In genomic region chr11:45607995-45608394, GRCh38 we compare ENCODE assay signal across 2 cellular contexts.
TF ChIP-seq lines count a peak whose summit lies in the region.

No MANE protein-coding gene starts in this region.

TF ChIP-seq in IMR-90, 13 proteins besides CTCF, POLR2A, EP300 and RAD21:
- no peak for TF ChIP-seq SMC3 (IDR thresholded peaks at IDR 0.05; ENCODE audit: low read depth, low read length)
- no peak for TF ChIP-seq MAZ (IDR thresholded peaks at IDR 0.05; ENCODE audit: borderline replicate concordance, low read depth, low read length)
- no peak for TF ChIP-seq FOS (IDR thresholded peaks at IDR 0.05; ENCODE audit: low read depth, low read length)
- no peak for TF ChIP-seq BHLHE40 (IDR thresholded peaks at IDR 0.05; ENCODE audit: low read depth, low read length)
- TF ChIP-seq ELK1 (IDR thresholded peaks at IDR 0.05; ENCODE audit: borderline replicate concordance, low read depth, low read length), result no peak
- no peak for TF ChIP-seq MXI1 (IDR thresholded peaks at IDR 0.05; ENCODE audit: borderline replicate concordance, low read depth, low read length)
- no peak for TF ChIP-seq NFE2L2 (IDR thresholded peaks at IDR 0.05; ENCODE audit: low read depth, low read length)
- no peak for TF ChIP-seq CEBPB (IDR thresholded peaks at IDR 0.05; ENCODE audit: low read depth, low read length)
- no peak for TF ChIP-seq USF2 (IDR thresholded peaks at IDR 0.05; ENCODE audit: low read depth, low read length)
- TF ChIP-seq RCOR1 (IDR thresholded peaks at IDR 0.05; ENCODE audit: insufficient replicate concordance, low read length), result no peak
- TF ChIP-seq MAFK (IDR thresholded peaks at IDR 0.05; ENCODE audit: low read depth, low read length), result no peak
- no peak for TF ChIP-seq CHD1 (IDR thresholded peaks at IDR 0.05; ENCODE audit: low read depth, low read length)
- no peak for TF ChIP-seq RFX5 (IDR thresholded peaks at IDR 0.05; ENCODE audit: low read depth, low read length)

TF ChIP-seq in GM23338, 12 proteins besides CTCF, POLR2A, EP300 and RAD21:
- TF ChIP-seq EZH2 (IDR thresholded peaks at IDR 0.05; ENCODE audit: low read depth, unreplicated experiment), result no peak
- no peak for TF ChIP-seq JUNB (IDR thresholded peaks at IDR 0.05; ENCODE audit: unreplicated experiment)
- no peak for TF ChIP-seq ETS1 (IDR thresholded peaks at IDR 0.05)
- no peak for TF ChIP-seq ZNF462 (CRISPR knock-in tag; IDR thresholded peaks at IDR 0.05)
- no peak for TF ChIP-seq ZNF331 (CRISPR knock-in tag; IDR thresholded peaks at IDR 0.05; ENCODE audit: low read depth)
- no peak for TF ChIP-seq ZNF114 (CRISPR knock-in tag; IDR thresholded peaks at IDR 0.05)
- no peak for TF ChIP-seq CREB1 (CRISPR knock-in tag; IDR thresholded peaks at IDR 0.05; ENCODE audit: low read depth)
- no peak for TF ChIP-seq EZH2phosphoT487 (IDR thresholded peaks at IDR 0.05; ENCODE audit: unreplicated experiment)
- no peak for TF ChIP-seq REST (IDR thresholded peaks at IDR 0.05; ENCODE audit: unreplicated experiment)
- TF ChIP-seq NANOG (IDR thresholded peaks at IDR 0.05; ENCODE audit: borderline replicate concordance), result no peak
